1 cellular context compared by ENCODE assay signal in genomic region chr12:111353603-111354295, GRCh38.
TF ChIP-seq lines count a peak whose summit lies in the region.

No MANE protein-coding gene starts in this region.

TF ChIP-seq in GM23338, 12 proteins besides CTCF, POLR2A, EP300 and RAD21:
- no peak for TF ChIP-seq REST (IDR thresholded peaks at IDR 0.05; ENCODE audit: unreplicated experiment)
- no peak for TF ChIP-seq EZH2phosphoT487 (IDR thresholded peaks at IDR 0.05; ENCODE audit: unreplicated experiment)
- TF ChIP-seq EZH2 (IDR thresholded peaks at IDR 0.05; ENCODE audit: low read depth, unreplicated experiment): no peak
- TF ChIP-seq, protein P1, sequence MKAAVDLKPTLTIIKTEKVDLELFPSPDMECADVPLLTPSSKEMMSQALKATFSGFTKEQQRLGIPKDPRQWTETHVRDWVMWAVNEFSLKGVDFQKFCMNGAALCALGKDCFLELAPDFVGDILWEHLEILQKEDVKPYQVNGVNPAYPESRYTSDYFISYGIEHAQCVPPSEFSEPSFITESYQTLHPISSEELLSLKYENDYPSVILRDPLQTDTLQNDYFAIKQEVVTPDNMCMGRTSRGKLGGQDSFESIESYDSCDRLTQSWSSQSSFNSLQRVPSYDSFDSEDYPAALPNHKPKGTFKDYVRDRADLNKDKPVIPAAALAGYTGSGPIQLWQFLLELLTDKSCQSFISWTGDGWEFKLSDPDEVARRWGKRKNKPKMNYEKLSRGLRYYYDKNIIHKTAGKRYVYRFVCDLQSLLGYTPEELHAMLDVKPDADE (IDR thresholded peaks at IDR 0.05): no peak
- TF ChIP-seq ZNF462 (CRISPR knock-in tag; IDR thresholded peaks at IDR 0.05): no peak
- TF ChIP-seq CREB1 (CRISPR knock-in tag; IDR thresholded peaks at IDR 0.05; ENCODE audit: low read depth): no peak
- no peak for TF ChIP-seq ZNF114 (CRISPR knock-in tag; IDR thresholded peaks at IDR 0.05)
- no peak for TF ChIP-seq JUNB (IDR thresholded peaks at IDR 0.05; ENCODE audit: unreplicated experiment)
- TF ChIP-seq ZNF331 (CRISPR knock-in tag; IDR thresholded peaks at IDR 0.05; ENCODE audit: low read depth): no peak
- no peak for TF ChIP-seq NANOG (IDR thresholded peaks at IDR 0.05; ENCODE audit: borderline replicate concordance)
- no peak for TF ChIP-seq POLR2AphosphoS5 (IDR thresholded peaks at IDR 0.05; ENCODE audit: low read depth)
